21 cellular contexts compared by ENCODE assay signal in the genomic region with DNA sequence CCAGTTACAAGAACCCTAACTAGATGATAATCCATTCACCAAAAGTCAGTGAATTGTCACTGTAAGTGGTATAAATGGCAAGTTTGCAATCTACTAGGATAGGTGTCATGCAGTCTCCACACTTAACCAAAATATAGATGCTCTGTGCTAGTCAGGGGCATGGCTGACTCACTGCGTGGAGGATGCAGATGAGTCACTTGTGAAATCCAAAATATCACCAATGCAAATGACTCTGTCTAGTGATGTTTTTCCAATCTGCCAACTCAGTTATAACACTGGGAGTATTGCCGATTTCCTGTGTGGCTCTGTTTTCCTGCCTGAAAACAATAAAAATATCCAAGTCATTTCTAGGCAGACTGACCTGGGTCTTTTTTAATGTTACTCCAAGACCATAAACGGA. TPM values are rescaled to one million over a fixed set of nuclear protein-coding genes. Genes with fewer than 3 reads are reported as not detected.
A peak's percentile ranks its signal among the peaks of the same experiment; 100 is the strongest.
DNase-seq lines count a peak whose midpoint lies in the region; TF ChIP-seq lines count a peak whose summit lies in the region.
"Had no signal": no experiment of that assay in that cellular context is flagged by ENCODE, and none has a peak within 500 bp of the region (broad histone marks: within the 10 kb centered on the region; RNA-seq: fewer than 3 reads in every experiment).

No MANE protein-coding gene starts in this region.

- H3K4me3 ChIP-seq in coronary artery, result no peak overlapping the region
- H3K4me3 ChIP-seq: left ventricle myocardium inferior, right lobe of liver, stomach, upper lobe of right lung had no signal

- DNase-seq in DMS 273 (lab: John Stamatoyannopoulos, UW; ENCODE audit: unreplicated experiment) (peak; percentile 77), HS-5 (ENCODE audit: low read depth) (peak; percentile 80), caudate nucleus (lab: John Stamatoyannopoulos, UW) (peak in 38 of 61 donors; percentile 0 to 86 (median 14)), putamen (ENCODE audit: low spot score) (peak; percentile 62), cerebellar nuclear complex (lab: John Stamatoyannopoulos, UW) (no peak), coronary artery (ENCODE audit: low spot score) (no peak)
- no peak for DNase-seq in activated naive CD8-positive, alpha-beta T cell treated with anti-CD3 and anti-CD28 coated beads for 36 hours
- DNase-seq: activated CD4-positive, alpha-beta T cell treated with anti-CD3 and anti-CD28 coated beads, Interleukin-2, amount 50 U/mL, for 1 hour; aorta; BE2C; Calu3; left ventricle myocardium inferior; MM.1S; NCI-H187; right lobe of liver; Right ventricle myocardium superior; stimulated activated CD4-positive, alpha-beta T cell treated with anti-CD3 and anti-CD28 coated beads, Interleukin-1b, Interleukin-23, amount 100 ng/mL, for 48 hours; stomach; upper lobe of right lung had no signal

- peaks cover 6% of the 10 kb centered on the region for H3K9me3 Mint-ChIP-seq in activated naive CD8-positive, alpha-beta T cell treated with anti-CD3 and anti-CD28 coated beads for 36 hours

- no peaks in the 10 kb centered on the region for H3K36me3 Mint-ChIP-seq in activated naive CD8-positive, alpha-beta T cell treated with anti-CD3 and anti-CD28 coated beads for 36 hours

- no peak for TF ChIP-seq CTCF in coronary artery (IDR thresholded peaks at IDR 0.05)

- no peaks in the 10 kb centered on the region for H3K4me1 Mint-ChIP-seq in activated naive CD8-positive, alpha-beta T cell treated with anti-CD3 and anti-CD28 coated beads for 36 hours

- no peak overlapping the region for H3K27ac ChIP-seq in caudate nucleus (ENCODE audit: low read depth, low read length)
- H3K27ac ChIP-seq in coronary artery, result no peak overlapping the region
- H3K27ac ChIP-seq: left ventricle myocardium inferior, neutrophil, right lobe of liver, stomach, upper lobe of right lung had no signal

- H3K27me3 Mint-ChIP-seq in activated naive CD8-positive, alpha-beta T cell treated with anti-CD3 and anti-CD28 coated beads for 36 hours, result peaks cover 3% of the 10 kb centered on the region

- no peak overlapping the region for H3K4me3 Mint-ChIP-seq in activated naive CD8-positive, alpha-beta T cell treated with anti-CD3 and anti-CD28 coated beads for 36 hours

- no peak overlapping the region for H3K27ac Mint-ChIP-seq in activated naive CD8-positive, alpha-beta T cell treated with anti-CD3 and anti-CD28 coated beads for 36 hours

RNA-seq across cellular contexts. Expression of a gene that starts 47.8 kb away (rescaled TPM):
- not detected for total RNA-seq in activated naive CD8-positive, alpha-beta T cell treated with anti-CD3 and anti-CD28 coated beads for 36 hours
- total RNA-seq: aorta, HepG2, left ventricle myocardium inferior, right lobe of liver, Right ventricle myocardium superior, upper lobe of right lung had no signal

Comparison
In these comparisons a context has a peak if more than half of its experiments do, and no peak if none do; other contexts are left out.
1. DNase-seq: peak in DMS 273 (single experiment), HS-5 (single experiment), caudate nucleus (38 of 61) and putamen (single experiment); none in cerebellar nuclear complex (0 of 2), coronary artery (single experiment) and activated naive CD8-positive, alpha-beta T cell treated with anti-CD3 and anti-CD28 coated beads for 36 hours (single experiment).